Comparison of ENCODE assay signal across 23 cellular contexts in genomic region chr22:49015993-49016908, GRCh38.
DNase-seq lines count a peak whose midpoint lies in the region; ATAC-seq and TF ChIP-seq lines count a peak whose summit lies in the region.
"Had no signal": no experiment of that assay in that cellular context is flagged by ENCODE, and none has a peak within 500 bp of the region (broad histone marks: within the 10 kb centered on the region; RNA-seq: fewer than 3 reads in every experiment).

No MANE protein-coding gene starts in this region.

- no peak overlapping the region for H3K27ac ChIP-seq in endodermal cell (ENCODE audit: low read depth, low read length)
- H3K27ac ChIP-seq in right lobe of liver: no peak overlapping the region
- H3K27ac ChIP-seq in testis: peak overlapping the region; percentile 46 to 69
- no peak overlapping the region for H3K27ac ChIP-seq in hepatocyte
- H3K27ac ChIP-seq: esophagus squamous epithelium had no signal

- WGBS in endodermal cell (ENCODE audit: insufficient coverage in 1 of 2, insufficient read length in 1 of 2), 2 experiments: 89 to 93% methylated on average over 23 to 26 of the region's 26 CpGs
- WGBS in right lobe of liver (ENCODE audit: insufficient coverage, low coverage, low lambda C conversion rate, missing lambda C conversion rate): 58% methylated on average over 17 of the region's 26 CpGs
- 37 to 39% methylated on average over 18 to 26 of the region's 26 CpGs for WGBS in testis, 2 donors
- WGBS in hepatocyte (ENCODE audit: low lambda C conversion rate, missing lambda C conversion rate): 73% methylated on average over 26 of the region's 26 CpGs

- no peak overlapping the region for H3K27ac Mint-ChIP-seq in activated CD8-positive, alpha-beta memory T cell treated with anti-CD3 and anti-CD28 coated beads, Interleukin-2, amount 10 ng/mL, durations not matched to agents 7 days and 5 days
- no peak overlapping the region for H3K27ac Mint-ChIP-seq in endodermal cell
- H3K27ac Mint-ChIP-seq: activated CD4-positive, alpha-beta T cell treated with anti-CD3 and anti-CD28 coated beads, Interleukin-2, amount 10 ng/mL, durations not matched to agents 24 days and 14 days; CD8-positive, alpha-beta memory T cell had no signal

- TF ChIP-seq CTCF in endodermal cell (conservative IDR thresholded peaks at IDR 0.05) (no peak), right lobe of liver (IDR thresholded peaks at IDR 0.05) (no peak), testis (IDR thresholded peaks at IDR 0.05) (no peak), hepatocyte (IDR thresholded peaks at IDR 0.05; ENCODE audit: poor library complexity) (no peak)

- peak; percentile 9 for DNase-seq in activated CD8-positive, alpha-beta memory T cell treated with anti-CD3 and anti-CD28 coated beads, Interleukin-2, amount 10 ng/mL, durations not matched to agents 7 days and 5 days
- DNase-seq in endodermal cell: peak; percentile 39
- peak in 2 of 3 donors; percentile 22 to 28 for DNase-seq in right lobe of liver
- DNase-seq in testis: peak; percentile 71
- DNase-seq in NCI-H2227 (lab: John Stamatoyannopoulos, UW; ENCODE audit: unreplicated experiment): no peak
- no peak for DNase-seq in T-helper 9 cell
- no peak for DNase-seq in hepatocyte (ENCODE audit: low spot score)
- DNase-seq: activated CD4-positive, alpha-beta T cell treated with anti-CD3 and anti-CD28 coated beads, Interleukin-2, amount 10 ng/mL, durations not matched to agents 24 days and 14 days; activated naive CD4-positive, alpha-beta T cell treated with Interleukin-2 at 50 U/mL for 16 hours; CD8-positive, alpha-beta memory T cell; DMS79; effector CD4-positive, alpha-beta T cell; esophagus squamous epithelium; GOT3; KBM-7; NCI-H1694; NCI-H2227 treated with DMSO at 0.1 percent for 48 hours; nucleus accumbens; SHP77 treated with DMSO at 0.1 percent for 48 hours; stimulated activated naive CD4-positive, alpha-beta T cell treated with Interleukin-2 at 50 U/mL for 16 hours; T-helper 1 cell had no signal

- H3K4me3 Mint-ChIP-seq in activated CD8-positive, alpha-beta memory T cell treated with anti-CD3 and anti-CD28 coated beads, Interleukin-2, amount 10 ng/mL, durations not matched to agents 7 days and 5 days: no peak overlapping the region
- no peak overlapping the region for H3K4me3 Mint-ChIP-seq in endodermal cell
- H3K4me3 Mint-ChIP-seq: activated CD4-positive, alpha-beta T cell treated with anti-CD3 and anti-CD28 coated beads, Interleukin-2, amount 10 ng/mL, durations not matched to agents 24 days and 14 days; CD8-positive, alpha-beta memory T cell; central memory CD8-positive, alpha-beta T cell had no signal

- TF ChIP-seq POLR2A in right lobe of liver (IDR thresholded peaks at IDR 0.05) (no peak), testis (IDR thresholded peaks at IDR 0.05) (no peak)

- H3K27me3 ChIP-seq in endodermal cell (ENCODE audit: control insufficient read depth, insufficient read depth, low read length, poor library complexity, severe bottlenecking) (no peaks in the 10 kb centered on the region), right lobe of liver (no peaks in the 10 kb centered on the region), testis (no peaks in the 10 kb centered on the region), hepatocyte (no peaks in the 10 kb centered on the region)

- no peaks in the 10 kb centered on the region for H3K4me1 Mint-ChIP-seq in activated CD8-positive, alpha-beta memory T cell treated with anti-CD3 and anti-CD28 coated beads, Interleukin-2, amount 10 ng/mL, durations not matched to agents 7 days and 5 days
- peaks cover 9% of the 10 kb centered on the region for H3K4me1 Mint-ChIP-seq in endodermal cell
- H3K4me1 Mint-ChIP-seq: activated CD4-positive, alpha-beta T cell treated with anti-CD3 and anti-CD28 coated beads, Interleukin-2, amount 10 ng/mL, durations not matched to agents 24 days and 14 days; CD8-positive, alpha-beta memory T cell; central memory CD8-positive, alpha-beta T cell had no signal

- H3K36me3 Mint-ChIP-seq in activated CD8-positive, alpha-beta memory T cell treated with anti-CD3 and anti-CD28 coated beads, Interleukin-2, amount 10 ng/mL, durations not matched to agents 7 days and 5 days: no peaks in the 10 kb centered on the region
- no peaks in the 10 kb centered on the region for H3K36me3 Mint-ChIP-seq in endodermal cell (ENCODE audit: low read depth)
- H3K36me3 Mint-ChIP-seq: CD8-positive, alpha-beta memory T cell had no signal

- no peaks in the 10 kb centered on the region for H4K20me1 ChIP-seq in hepatocyte (ENCODE audit: insufficient read depth, poor library complexity, severe bottlenecking)

- no peaks in the 10 kb centered on the region for H3K79me2 ChIP-seq in hepatocyte

- H3K9ac ChIP-seq in endodermal cell (ENCODE audit: extremely low read depth, low read length, poor library complexity, severe bottlenecking): no peak overlapping the region

- H3K4me2 ChIP-seq in hepatocyte: no peak overlapping the region

- H3K36me3 ChIP-seq in endodermal cell (ENCODE audit: control insufficient read depth, insufficient read depth, low read length) (no peaks in the 10 kb centered on the region), right lobe of liver (no peaks in the 10 kb centered on the region), testis (ENCODE audit: low read depth, missing control alignments) (no peaks in the 10 kb centered on the region), hepatocyte (replicated peaks; ENCODE audit: insufficient read depth, low read depth) (no peaks in the 10 kb centered on the region)
- H3K36me3 ChIP-seq: esophagus squamous epithelium had no signal

- ATAC-seq in activated CD8-positive, alpha-beta memory T cell treated with anti-CD3 and anti-CD28 coated beads, Interleukin-2, amount 10 ng/mL, durations not matched to agents 7 days and 5 days: no peak
- ATAC-seq in right lobe of liver: no peak

- H2AFZ ChIP-seq in hepatocyte: no peak overlapping the region

- CTCF ChIA-PET in activated CD8-positive, alpha-beta memory T cell treated with anti-CD3 and anti-CD28 coated beads, Interleukin-2, amount 10 ng/mL, durations not matched to agents 7 days and 5 days (lab: Charles Lee): no interaction called here

- H3K9me2 ChIP-seq in hepatocyte (replicated peaks; ENCODE audit: insufficient read depth): no peaks in the 10 kb centered on the region

- intact Hi-C loops in right lobe of liver (cut with DNase I) (no loop called here), testis (cut with DNase I; ENCODE audit: low total_unique reads) (no loop called here)

- H3K9me3 ChIP-seq in endodermal cell (ENCODE audit: control insufficient read depth, low read length): no peaks in the 10 kb centered on the region
- H3K9me3 ChIP-seq in right lobe of liver: no peaks in the 10 kb centered on the region
- H3K9me3 ChIP-seq in testis: no peaks in the 10 kb centered on the region
- no peaks in the 10 kb centered on the region for H3K9me3 ChIP-seq in hepatocyte (ENCODE audit: low read depth)
- H3K9me3 ChIP-seq: esophagus squamous epithelium had no signal

- peaks cover 14% of the 10 kb centered on the region for H3K4me1 ChIP-seq in endodermal cell (ENCODE audit: control insufficient read depth, insufficient read depth, low read length)
- no peaks in the 10 kb centered on the region for H3K4me1 ChIP-seq in right lobe of liver
- H3K4me1 ChIP-seq in testis: peaks cover 44% of the 10 kb centered on the region
- no peaks in the 10 kb centered on the region for H3K4me1 ChIP-seq in hepatocyte (ENCODE audit: insufficient read depth)
- H3K4me1 ChIP-seq: esophagus squamous epithelium had no signal

- H3K4me3 ChIP-seq in endodermal cell (ENCODE audit: low read length) (no peak overlapping the region), right lobe of liver (no peak overlapping the region), testis (no peak overlapping the region), hepatocyte (no peak overlapping the region)
- H3K4me3 ChIP-seq: esophagus squamous epithelium, lung had no signal

- no peaks in the 10 kb centered on the region for H3K9me3 Mint-ChIP-seq in activated CD8-positive, alpha-beta memory T cell treated with anti-CD3 and anti-CD28 coated beads, Interleukin-2, amount 10 ng/mL, durations not matched to agents 7 days and 5 days (ENCODE audit: low read depth)
- no peaks in the 10 kb centered on the region for H3K9me3 Mint-ChIP-seq in endodermal cell
- H3K9me3 Mint-ChIP-seq: activated CD4-positive, alpha-beta T cell treated with anti-CD3 and anti-CD28 coated beads, Interleukin-2, amount 10 ng/mL, durations not matched to agents 24 days and 14 days; CD8-positive, alpha-beta memory T cell; central memory CD8-positive, alpha-beta T cell had no signal

- peaks cover 2% of the 10 kb centered on the region for H3K27me3 Mint-ChIP-seq in activated CD8-positive, alpha-beta memory T cell treated with anti-CD3 and anti-CD28 coated beads, Interleukin-2, amount 10 ng/mL, durations not matched to agents 7 days and 5 days
- no peaks in the 10 kb centered on the region for H3K27me3 Mint-ChIP-seq in endodermal cell (ENCODE audit: insufficient read depth)
- H3K27me3 Mint-ChIP-seq: activated CD4-positive, alpha-beta T cell treated with anti-CD3 and anti-CD28 coated beads, Interleukin-2, amount 10 ng/mL, durations not matched to agents 24 days and 14 days had no signal

Comparison
In these comparisons a context has a peak if more than half of its experiments do, and no peak if none do; other contexts are left out.
1. DNase-seq: peak in activated CD8-positive, alpha-beta memory T cell treated with anti-CD3 and anti-CD28 coated beads, Interleukin-2, amount 10 ng/mL, durations not matched to agents 7 days and 5 days (single experiment), endodermal cell (single experiment), right lobe of liver (2 of 3) and testis (single experiment); none in NCI-H2227 (single experiment), T-helper 9 cell (single experiment) and hepatocyte (single experiment).
2. H3K27ac ChIP-seq: peak in testis (2 of 2); none in endodermal cell (single experiment), right lobe of liver (0 of 3) and hepatocyte (single experiment).